8 cellular contexts compared by ENCODE assay signal in genomic region chr2:160666019-160666676, GRCh38.
DNase-seq lines count a peak whose midpoint lies in the region; ATAC-seq and TF ChIP-seq lines count a peak whose summit lies in the region.

No MANE protein-coding gene starts in this region.

- TF ChIP-seq POLR2A in esophagus muscularis mucosa (IDR thresholded peaks at IDR 0.05; ENCODE audit: low read depth): no peak

- peaks cover 20 to 36% (median 31%) of the 10 kb centered on the region in 4 donors for H3K4me1 ChIP-seq in esophagus muscularis mucosa
- peaks cover 19% of the 10 kb centered on the region for H3K4me1 ChIP-seq in osteoblast (ENCODE audit: insufficient read depth, low read length)

- H3K4me3 ChIP-seq in AG04450 (ENCODE audit: low read depth, low read length) (peak overlapping the region; percentile 36), esophagus muscularis mucosa (peak overlapping the region; percentile 7 to 31 (median 22)), osteoblast (ENCODE audit: insufficient read depth, low read length) (peak overlapping the region; percentile 50)

- TF ChIP-seq EP300 in esophagus muscularis mucosa (IDR thresholded peaks at IDR 0.05): no peak

- intact Hi-C loops in esophagus muscularis mucosa (cut with DNase I): loop anchor here (10.0 kb wide), 1 partner anchor 171 kb away; the partner anchor contains the start of gene RBMS1

- H2AFZ ChIP-seq in osteoblast (ENCODE audit: low read length): peak overlapping the region; percentile 12

- H3K36me3 ChIP-seq in esophagus muscularis mucosa: no peaks in the 10 kb centered on the region
- no peaks in the 10 kb centered on the region for H3K36me3 ChIP-seq in osteoblast (ENCODE audit: insufficient read depth, low read length)

- POLR2A ChIA-PET in AG04450 (lab: Yijun Ruan, JAX): no interaction called here

- peak; percentile 82 for DNase-seq in AG04450 (ENCODE audit: low read depth, low spot score)
- DNase-seq in RPMI8226: peak; percentile 76
- no peak for DNase-seq in esophagus muscularis mucosa (ENCODE audit: extremely low spot score)
- DNase-seq in osteoblast (ENCODE audit: insufficient read length, low spot score, missing footprints): peak; percentile 57
- DNase-seq in GM20000 (ENCODE audit: low spot score): no peak

- H3K9me3 ChIP-seq in AG04450 (ENCODE audit: control insufficient read depth, insufficient read depth, low read length) (no peaks in the 10 kb centered on the region), esophagus muscularis mucosa (no peaks in the 10 kb centered on the region), osteoblast (ENCODE audit: low read depth, low read length) (no peaks in the 10 kb centered on the region)

- peak overlapping the region; percentile 55 for H3K27ac ChIP-seq in AG04450 (ENCODE audit: low read depth, low read length)
- peak overlapping the region; percentile 76 to 84 (median 81) for H3K27ac ChIP-seq in esophagus muscularis mucosa (replicated peaks in 1 of 4)
- peak overlapping the region; percentile 91 for H3K27ac ChIP-seq in osteoblast (ENCODE audit: low read depth, low read length)

- 7% methylated on average over 4 of the region's 4 CpGs for WGBS in esophagus muscularis mucosa

- CTCF ChIA-PET in AG04450 (lab: Charles Lee): interaction anchor here (0.9 kb wide), 1 partner anchor 342 kb away, joined by 3 read pairs; no protein-coding TSS in a partner anchor

- no peaks in the 10 kb centered on the region for H3K27me3 ChIP-seq in AG04450 (ENCODE audit: control insufficient read depth, insufficient read depth, low read length)
- no peaks in the 10 kb centered on the region for H3K27me3 ChIP-seq in esophagus muscularis mucosa
- no peaks in the 10 kb centered on the region for H3K27me3 ChIP-seq in osteoblast (ENCODE audit: insufficient read depth, low read length)

- peak overlapping the region; percentile 72 for H3K4me2 ChIP-seq in osteoblast (ENCODE audit: insufficient read depth, low read length)

- H4K20me1 ChIP-seq in osteoblast (ENCODE audit: insufficient read depth, low read length): no peaks in the 10 kb centered on the region

- no peak for TF ChIP-seq CTCF in AG04450 (IDR thresholded peaks at IDR 0.05; ENCODE audit: low read depth, low read length)
- TF ChIP-seq CTCF in esophagus muscularis mucosa (IDR thresholded peaks at IDR 0.05): no peak
- TF ChIP-seq CTCF in osteoblast (IDR thresholded peaks at IDR 0.05; ENCODE audit: extremely low read depth, low read depth, low read length): no peak
- no peak for TF ChIP-seq CTCF in GM20000 (IDR thresholded peaks at IDR 0.05; ENCODE audit: extremely low read depth, missing control alignments)

- H3K79me2 ChIP-seq in osteoblast (ENCODE audit: insufficient read depth, low read length): no peaks in the 10 kb centered on the region

- ATAC-seq in GM18520 (IDR thresholded peaks at IDR 0.05; ENCODE audit: unreplicated experiment) (peak; percentile 74), HG03439 (IDR thresholded peaks at IDR 0.05; ENCODE audit: unreplicated experiment) (peak; percentile 64), GM19324 (IDR thresholded peaks at IDR 0.05; ENCODE audit: low FRiP score, unreplicated experiment) (no peak)

Comparison
In these comparisons a context has a peak if more than half of its experiments do, and no peak if none do; other contexts are left out.
1. DNase-seq: peak in AG04450 (single experiment), RPMI8226 (single experiment) and osteoblast (single experiment); none in esophagus muscularis mucosa (single experiment) and GM20000 (single experiment).
2. Peak in every context shown above with its lines, with median percentiles within 50 percentile points of each other: H3K27ac ChIP-seq and H3K4me3 ChIP-seq.